1 cellular context compared by ENCODE assay signal in the genomic region with DNA sequence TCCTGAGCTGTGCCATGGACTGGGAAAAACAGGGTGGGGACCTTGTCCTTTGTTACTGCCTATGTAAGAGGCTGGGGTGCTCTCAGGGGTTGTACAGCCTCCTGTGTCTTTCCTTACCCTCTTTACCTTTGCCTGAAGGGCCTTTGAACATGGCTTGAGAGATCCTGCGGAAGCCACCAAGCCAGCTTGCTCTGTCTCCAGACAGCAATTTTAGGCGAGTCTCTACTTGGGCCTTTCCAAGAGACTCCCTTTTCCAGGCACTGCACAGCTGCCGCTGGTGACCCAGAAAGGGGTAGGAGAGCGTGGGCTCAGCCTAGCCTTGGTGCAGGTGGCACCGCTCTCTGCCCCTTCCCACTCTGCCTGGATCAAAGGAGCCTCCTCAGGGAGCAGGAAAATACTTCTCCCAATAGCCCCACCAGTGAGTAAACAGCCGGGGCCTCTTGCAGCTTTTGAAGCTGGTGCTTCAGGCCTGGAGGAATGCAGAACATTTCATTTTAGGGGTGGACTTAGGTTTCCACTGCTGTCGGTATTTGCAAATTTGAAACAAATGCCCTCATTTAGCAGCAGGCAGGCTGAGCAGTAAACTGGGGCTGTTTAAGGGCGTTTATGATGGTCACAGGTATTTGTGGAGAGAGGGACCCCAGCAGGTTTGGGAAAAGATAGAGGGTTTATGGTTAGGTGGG.
TF ChIP-seq lines count a peak whose summit lies in the region.

No MANE protein-coding gene starts in this region.

TF ChIP-seq in GM23338, 12 proteins besides CTCF, POLR2A, EP300 and RAD21 (continued from another document):
- TF ChIP-seq, protein P1, sequence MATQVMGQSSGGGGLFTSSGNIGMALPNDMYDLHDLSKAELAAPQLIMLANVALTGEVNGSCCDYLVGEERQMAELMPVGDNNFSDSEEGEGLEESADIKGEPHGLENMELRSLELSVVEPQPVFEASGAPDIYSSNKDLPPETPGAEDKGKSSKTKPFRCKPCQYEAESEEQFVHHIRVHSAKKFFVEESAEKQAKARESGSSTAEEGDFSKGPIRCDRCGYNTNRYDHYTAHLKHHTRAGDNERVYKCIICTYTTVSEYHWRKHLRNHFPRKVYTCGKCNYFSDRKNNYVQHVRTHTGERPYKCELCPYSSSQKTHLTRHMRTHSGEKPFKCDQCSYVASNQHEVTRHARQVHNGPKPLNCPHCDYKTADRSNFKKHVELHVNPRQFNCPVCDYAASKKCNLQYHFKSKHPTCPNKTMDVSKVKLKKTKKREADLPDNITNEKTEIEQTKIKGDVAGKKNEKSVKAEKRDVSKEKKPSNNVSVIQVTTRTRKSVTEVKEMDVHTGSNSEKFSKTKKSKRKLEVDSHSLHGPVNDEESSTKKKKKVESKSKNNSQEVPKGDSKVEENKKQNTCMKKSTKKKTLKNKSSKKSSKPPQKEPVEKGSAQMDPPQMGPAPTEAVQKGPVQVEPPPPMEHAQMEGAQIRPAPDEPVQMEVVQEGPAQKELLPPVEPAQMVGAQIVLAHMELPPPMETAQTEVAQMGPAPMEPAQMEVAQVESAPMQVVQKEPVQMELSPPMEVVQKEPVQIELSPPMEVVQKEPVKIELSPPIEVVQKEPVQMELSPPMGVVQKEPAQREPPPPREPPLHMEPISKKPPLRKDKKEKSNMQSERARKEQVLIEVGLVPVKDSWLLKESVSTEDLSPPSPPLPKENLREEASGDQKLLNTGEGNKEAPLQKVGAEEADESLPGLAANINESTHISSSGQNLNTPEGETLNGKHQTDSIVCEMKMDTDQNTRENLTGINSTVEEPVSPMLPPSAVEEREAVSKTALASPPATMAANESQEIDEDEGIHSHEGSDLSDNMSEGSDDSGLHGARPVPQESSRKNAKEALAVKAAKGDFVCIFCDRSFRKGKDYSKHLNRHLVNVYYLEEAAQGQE (IDR thresholded peaks at IDR 0.05; ENCODE audit: unreplicated experiment) = no peak
- TF ChIP-seq ZNF331 (CRISPR knock-in tag; IDR thresholded peaks at IDR 0.05; ENCODE audit: low read depth) (no peak), NANOG (IDR thresholded peaks at IDR 0.05; ENCODE audit: borderline replicate concordance) (no peak), ZNF114 (CRISPR knock-in tag; IDR thresholded peaks at IDR 0.05) (no peak), JUNB (IDR thresholded peaks at IDR 0.05; ENCODE audit: unreplicated experiment) (no peak), EZH2phosphoT487 (IDR thresholded peaks at IDR 0.05; ENCODE audit: unreplicated experiment) (no peak), CREB1 (CRISPR knock-in tag; IDR thresholded peaks at IDR 0.05; ENCODE audit: low read depth) (no peak)
- TF ChIP-seq, protein P2, sequence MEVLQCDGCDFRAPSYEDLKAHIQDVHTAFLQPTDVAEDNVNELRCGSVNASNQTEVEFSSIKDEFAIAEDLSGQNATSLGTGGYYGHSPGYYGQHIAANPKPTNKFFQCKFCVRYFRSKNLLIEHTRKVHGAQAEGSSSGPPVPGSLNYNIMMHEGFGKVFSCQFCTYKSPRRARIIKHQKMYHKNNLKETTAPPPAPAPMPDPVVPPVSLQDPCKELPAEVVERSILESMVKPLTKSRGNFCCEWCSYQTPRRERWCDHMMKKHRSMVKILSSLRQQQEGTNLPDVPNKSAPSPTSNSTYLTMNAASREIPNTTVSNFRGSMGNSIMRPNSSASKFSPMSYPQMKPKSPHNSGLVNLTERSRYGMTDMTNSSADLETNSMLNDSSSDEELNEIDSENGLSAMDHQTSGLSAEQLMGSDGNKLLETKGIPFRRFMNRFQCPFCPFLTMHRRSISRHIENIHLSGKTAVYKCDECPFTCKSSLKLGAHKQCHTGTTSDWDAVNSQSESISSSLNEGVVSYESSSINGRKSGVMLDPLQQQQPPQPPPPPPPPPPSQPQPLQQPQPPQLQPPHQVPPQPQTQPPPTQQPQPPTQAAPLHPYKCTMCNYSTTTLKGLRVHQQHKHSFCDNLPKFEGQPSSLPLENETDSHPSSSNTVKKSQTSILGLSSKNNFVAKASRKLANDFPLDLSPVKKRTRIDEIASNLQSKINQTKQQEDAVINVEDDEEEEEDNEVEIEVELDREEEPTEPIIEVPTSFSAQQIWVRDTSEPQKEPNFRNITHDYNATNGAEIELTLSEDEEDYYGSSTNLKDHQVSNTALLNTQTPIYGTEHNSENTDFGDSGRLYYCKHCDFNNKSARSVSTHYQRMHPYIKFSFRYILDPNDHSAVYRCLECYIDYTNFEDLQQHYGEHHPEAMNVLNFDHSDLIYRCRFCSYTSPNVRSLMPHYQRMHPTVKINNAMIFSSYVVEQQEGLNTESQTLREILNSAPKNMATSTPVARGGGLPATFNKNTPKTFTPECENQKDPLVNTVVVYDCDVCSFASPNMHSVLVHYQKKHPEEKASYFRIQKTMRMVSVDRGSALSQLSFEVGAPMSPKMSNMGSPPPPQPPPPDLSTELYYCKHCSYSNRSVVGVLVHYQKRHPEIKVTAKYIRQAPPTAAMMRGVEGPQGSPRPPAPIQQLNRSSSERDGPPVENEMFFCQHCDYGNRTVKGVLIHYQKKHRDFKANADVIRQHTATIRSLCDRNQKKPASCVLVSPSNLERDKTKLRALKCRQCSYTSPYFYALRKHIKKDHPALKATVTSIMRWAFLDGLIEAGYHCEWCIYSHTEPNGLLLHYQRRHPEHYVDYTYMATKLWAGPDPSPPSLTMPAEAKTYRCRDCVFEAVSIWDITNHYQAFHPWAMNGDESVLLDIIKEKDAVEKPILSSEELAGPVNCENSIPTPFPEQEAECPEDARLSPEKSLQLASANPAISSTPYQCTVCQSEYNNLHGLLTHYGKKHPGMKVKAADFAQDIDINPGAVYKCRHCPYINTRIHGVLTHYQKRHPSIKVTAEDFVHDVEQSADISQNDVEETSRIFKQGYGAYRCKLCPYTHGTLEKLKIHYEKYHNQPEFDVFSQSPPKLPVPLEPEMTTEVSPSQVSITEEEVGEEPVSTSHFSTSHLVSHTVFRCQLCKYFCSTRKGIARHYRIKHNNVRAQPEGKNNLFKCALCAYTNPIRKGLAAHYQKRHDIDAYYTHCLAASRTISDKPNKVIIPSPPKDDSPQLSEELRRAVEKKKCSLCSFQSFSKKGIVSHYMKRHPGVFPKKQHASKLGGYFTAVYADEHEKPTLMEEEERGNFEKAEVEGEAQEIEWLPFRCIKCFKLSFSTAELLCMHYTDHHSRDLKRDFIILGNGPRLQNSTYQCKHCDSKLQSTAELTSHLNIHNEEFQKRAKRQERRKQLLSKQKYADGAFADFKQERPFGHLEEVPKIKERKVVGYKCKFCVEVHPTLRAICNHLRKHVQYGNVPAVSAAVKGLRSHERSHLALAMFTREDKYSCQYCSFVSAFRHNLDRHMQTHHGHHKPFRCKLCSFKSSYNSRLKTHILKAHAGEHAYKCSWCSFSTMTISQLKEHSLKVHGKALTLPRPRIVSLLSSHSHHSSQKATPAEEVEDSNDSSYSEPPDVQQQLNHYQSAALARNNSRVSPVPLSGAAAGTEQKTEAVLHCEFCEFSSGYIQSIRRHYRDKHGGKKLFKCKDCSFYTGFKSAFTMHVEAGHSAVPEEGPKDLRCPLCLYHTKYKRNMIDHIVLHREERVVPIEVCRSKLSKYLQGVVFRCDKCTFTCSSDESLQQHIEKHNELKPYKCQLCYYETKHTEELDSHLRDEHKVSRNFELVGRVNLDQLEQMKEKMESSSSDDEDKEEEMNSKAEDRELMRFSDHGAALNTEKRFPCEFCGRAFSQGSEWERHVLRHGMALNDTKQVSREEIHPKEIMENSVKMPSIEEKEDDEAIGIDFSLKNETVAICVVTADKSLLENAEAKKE (CRISPR knock-in tag; IDR thresholded peaks at IDR 0.05) = no peak
- TF ChIP-seq, protein P3, sequence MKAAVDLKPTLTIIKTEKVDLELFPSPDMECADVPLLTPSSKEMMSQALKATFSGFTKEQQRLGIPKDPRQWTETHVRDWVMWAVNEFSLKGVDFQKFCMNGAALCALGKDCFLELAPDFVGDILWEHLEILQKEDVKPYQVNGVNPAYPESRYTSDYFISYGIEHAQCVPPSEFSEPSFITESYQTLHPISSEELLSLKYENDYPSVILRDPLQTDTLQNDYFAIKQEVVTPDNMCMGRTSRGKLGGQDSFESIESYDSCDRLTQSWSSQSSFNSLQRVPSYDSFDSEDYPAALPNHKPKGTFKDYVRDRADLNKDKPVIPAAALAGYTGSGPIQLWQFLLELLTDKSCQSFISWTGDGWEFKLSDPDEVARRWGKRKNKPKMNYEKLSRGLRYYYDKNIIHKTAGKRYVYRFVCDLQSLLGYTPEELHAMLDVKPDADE (IDR thresholded peaks at IDR 0.05) = no peak
